9 cellular contexts compared by ENCODE assay signal in genomic region chr17:61619953-61620352, GRCh38. TPM values are rescaled to one million over a fixed set of nuclear protein-coding genes. Genes with fewer than 3 reads are reported as not detected.
"Had no signal": no experiment of that assay in that cellular context is flagged by ENCODE, and none has a peak within 500 bp of the region (broad histone marks: within the 10 kb centered on the region; RNA-seq: fewer than 3 reads in every experiment).

No MANE protein-coding gene starts in this region.

- ATAC-seq: HCT116 had no signal

- H2AFZ ChIP-seq: GM23248 had no signal

- H3K27ac Mint-ChIP-seq: H9, HFFc6 had no signal

- FAIRE-seq: H1 had no signal

- DNase-seq: GOT3, H7, H9, HFFc6 had no signal

- H3K9ac ChIP-seq: GM23248 had no signal

- H3K36me3 ChIP-seq: HAP-1 had no signal

- H3K4me1 ChIP-seq: HAP-1 had no signal

- H3K27ac ChIP-seq: GM23248 had no signal

- H3K4me3 ChIP-seq: GM23248, HAP-1 had no signal

- H3K4me3 Mint-ChIP-seq: H9, HFFc6 had no signal

RNA-seq across cellular contexts. Expression of gene NACA2, which starts 28.9 kb away (rescaled TPM):
- total RNA-seq: GM23248, H1, H4, H7, H9, HFFc6 had no signal
- polyA plus RNA-seq: GM23248, H1 had no signal
